In the genomic region with DNA sequence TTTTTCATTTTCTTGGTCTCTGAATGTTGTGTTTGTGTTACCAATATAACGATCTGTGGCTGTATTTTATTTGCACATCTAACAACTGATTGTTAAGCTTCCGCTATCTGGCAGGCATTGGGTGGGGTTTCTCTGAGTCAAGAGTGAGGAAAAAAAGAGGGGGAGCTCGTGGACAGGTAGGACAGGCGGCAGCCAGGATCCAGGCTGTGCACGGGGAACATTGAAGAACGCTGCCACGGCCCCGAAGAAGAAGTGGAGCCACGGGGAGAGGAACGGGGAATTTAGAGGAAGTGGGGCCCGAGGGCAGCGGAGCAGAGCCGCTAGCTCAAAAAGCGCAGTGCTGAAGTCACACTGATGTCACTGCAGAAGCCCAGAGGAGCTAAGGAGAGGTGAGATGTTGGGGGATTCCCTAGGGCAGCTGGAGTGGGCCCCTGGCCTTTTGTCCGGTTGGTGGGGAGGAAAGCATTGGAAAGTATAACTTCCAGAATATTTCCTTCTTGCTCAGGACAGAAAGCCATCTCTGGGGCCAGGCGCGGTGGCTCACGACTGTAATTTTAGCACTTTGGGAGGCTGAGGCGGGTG, we compare ENCODE assay signal across 8 cellular contexts. TPM values are rescaled to one million over a fixed set of nuclear protein-coding genes. Genes with fewer than 3 reads are reported as not detected.
A peak's percentile ranks its signal among the peaks of the same experiment; 100 is the strongest.
DNase-seq lines count a peak whose midpoint lies in the region; ATAC-seq and TF ChIP-seq lines count a peak whose summit lies in the region.

No MANE protein-coding gene starts in this region.

- H3K36me3 ChIP-seq in KOPT-K1 (ENCODE audit: insufficient read depth, low read length): no peaks in the 10 kb centered on the region
- no peaks in the 10 kb centered on the region for H3K36me3 ChIP-seq in ovary

- H3K9me3 Mint-ChIP-seq in activated CD4-positive, alpha-beta memory T cell treated with anti-CD3 and anti-CD28 coated beads for 36 hours: no peaks in the 10 kb centered on the region

- TF ChIP-seq CTCF in epithelial cell of proximal tubule (conservative IDR thresholded peaks at IDR 0.05; ENCODE audit: low read depth, low read length): no peak
- TF ChIP-seq CTCF in ovary (IDR thresholded peaks at IDR 0.05): no peak

- WGBS in ovary, 3 donors: 34 to 45% (median 38%) methylated on average over 19 of the region's 19 CpGs

- intact Hi-C loops in activated CD4-positive, alpha-beta memory T cell treated with anti-CD3 and anti-CD28 coated beads for 36 hours (cut with micrococcal nuclease): loop anchor here (1.0 to 10.0 kb wide), 11 partner anchors 9 to 512 kb away; partner anchors contain the start of genes ASXL2 and DNAJC27
- intact Hi-C loops in ovary (cut with DNase I): no loop called here

- peak overlapping the region; percentile 93 for H3K27ac Mint-ChIP-seq in activated CD4-positive, alpha-beta memory T cell treated with anti-CD3 and anti-CD28 coated beads for 36 hours

- peak overlapping the region; percentile 48 for H3K27ac ChIP-seq in KOPT-K1 (ENCODE audit: low read depth, low read length, poor library complexity, severe bottlenecking)
- H3K27ac ChIP-seq in ovary: peak overlapping the region in 1 of 2 donors; percentile 11

- ATAC-seq in GM21528 (IDR thresholded peaks at IDR 0.05; ENCODE audit: low FRiP score, unreplicated experiment): peak; percentile 64

- in situ Hi-C loops in G401 (cut with HindIII; ENCODE audit: low sequenced_read_pairs): no loop called here

- peaks cover 15% of the 10 kb centered on the region for H3K4me1 Mint-ChIP-seq in activated CD4-positive, alpha-beta memory T cell treated with anti-CD3 and anti-CD28 coated beads for 36 hours (ENCODE audit: low read depth)

- no peak for TF ChIP-seq POLR2A in ovary (IDR thresholded peaks at IDR 0.05)

- H3K27me3 ChIP-seq in ovary: no peaks in the 10 kb centered on the region

- no peak for TF ChIP-seq EP300 in ovary (IDR thresholded peaks at IDR 0.05)

- H3K9me3 ChIP-seq in KOPT-K1 (ENCODE audit: insufficient read depth, low read length, poor library complexity, severe bottlenecking) (no peaks in the 10 kb centered on the region), ovary (no peaks in the 10 kb centered on the region)

- H3K4me3 Mint-ChIP-seq in activated CD4-positive, alpha-beta memory T cell treated with anti-CD3 and anti-CD28 coated beads for 36 hours: peak overlapping the region; percentile 77

- CTCF ChIA-PET in activated CD4-positive, alpha-beta memory T cell treated with anti-CD3 and anti-CD28 coated beads for 36 hours (lab: Charles Lee): interaction anchor here (0.6 to 2.8 kb wide), 51 partner anchors 9 to 809 kb away, joined by 3 to 83 read pairs (median 4); partner anchors contain the start of gene DNMT3A

- peaks cover 7% of the 10 kb centered on the region for H3K4me1 ChIP-seq in ovary (ENCODE audit: insufficient read depth)

- H3K27me3 Mint-ChIP-seq in activated CD4-positive, alpha-beta memory T cell treated with anti-CD3 and anti-CD28 coated beads for 36 hours: no peaks in the 10 kb centered on the region

- POLR2A ChIA-PET in activated CD4-positive, alpha-beta memory T cell treated with anti-CD3 and anti-CD28 coated beads for 36 hours (lab: Charles Lee): interaction anchor here (0.6 to 1.8 kb wide), 6 partner anchors 14 to 163 kb away, joined by 3 to 18 read pairs (median 3); no protein-coding TSS in a partner anchor

- H3K36me3 Mint-ChIP-seq in activated CD4-positive, alpha-beta memory T cell treated with anti-CD3 and anti-CD28 coated beads for 36 hours: no peaks in the 10 kb centered on the region

- H3K4me3 ChIP-seq in epithelial cell of proximal tubule (ENCODE audit: low read depth, low read length) (peak overlapping the region; percentile 50), ovary (peak overlapping the region; percentile 36)

- DNase-seq in GDM1 (lab: John Stamatoyannopoulos, UW): peak; percentile 66
- peak; percentile 75 for DNase-seq in activated CD4-positive, alpha-beta memory T cell treated with anti-CD3 and anti-CD28 coated beads for 36 hours
- DNase-seq in epithelial cell of proximal tubule (ENCODE audit: low read depth): no peak
- peak in 3 of 5 donors; percentile 41 to 59 (median 48) for DNase-seq in ovary
- DNase-seq in HCEC 1CT: no peak
- no peak for DNase-seq in G401 (ENCODE audit: low spot score)

RNA-seq across cellular contexts. Expression of gene DNMT3A, which starts 20.9 kb away (rescaled TPM):
- total RNA-seq in activated CD4-positive, alpha-beta memory T cell treated with anti-CD3 and anti-CD28 coated beads for 36 hours: 10 to 100 TPM; 52.0 to 52.5 TPM
- total RNA-seq in epithelial cell of proximal tubule (15.4 and 20.5 TPM in 2 replicates), ovary (10 to 100 TPM; 14.3 to 72.7 (median 47.4) TPM)
- polyA plus RNA-seq in ovary: 10 to 100 TPM; 11.3 to 17.3 TPM
- 11.5 and 11.8 TPM in 2 replicates for total RNA-seq in G401 (2014; rRNA removed; shearing (Covaris generic))

Comparison
In these comparisons a context has a peak if more than half of its experiments do, and no peak if none do; other contexts are left out.
1. DNase-seq: peak in GDM1 (single experiment), activated CD4-positive, alpha-beta memory T cell treated with anti-CD3 and anti-CD28 coated beads for 36 hours (single experiment) and ovary (3 of 5); none in epithelial cell of proximal tubule (single experiment), HCEC 1CT (single experiment) and G401 (single experiment).